Comparison of ENCODE assay signal across 8 cellular contexts in genomic region chr1:1615256-1616044, GRCh38. TPM values are rescaled to one million over a fixed set of nuclear protein-coding genes. Genes with fewer than 3 reads are reported as not detected.
DNase-seq lines count a peak whose midpoint lies in the region; ATAC-seq and TF ChIP-seq lines count a peak whose summit lies in the region.

Gene MIB2 (plus strand): TSS chr1:1615500. CDS start chr1:1623453, 7,953 bp downstream.

- H3K4me3 ChIP-seq in DOHH2 (ENCODE audit: low read length) = peak within 1 kb of the TSS; percentile 98
- peak within 1 kb of the TSS; percentile 99 for H3K4me3 ChIP-seq in Karpas-422 (ENCODE audit: low read length)

- H3K9me2 ChIP-seq in DOHH2 (replicated peaks; ENCODE audit: control insufficient read depth, low read length) = no peaks in the 10 kb centered on the region
- no peaks in the 10 kb centered on the region for H3K9me2 ChIP-seq in Karpas-422 (replicated peaks; ENCODE audit: insufficient read depth, low read length)

- H3K9ac ChIP-seq in Karpas-422 (ENCODE audit: low read length) = peak within 1 kb of the TSS; percentile 100

- H3K36me3 Mint-ChIP-seq in activated T-helper 1 cell treated with anti-CD3 and anti-CD28 coated beads, Interleukin-12 subunit alpha, Interleukin-12 subunit beta, Interleukin-2, Interleukin-4 antibody, amounts not matched to agents 30 ng/mL and 10 ng/mL and 1 ng/mL, durations not matched to agents 14 hours and 24 hours and 36 hours (ENCODE audit: low read depth) = peaks cover 4% of the 10 kb centered on the region
- H3K36me3 Mint-ChIP-seq in naive B cell = no peaks in the 10 kb centered on the region
- no peaks in the 10 kb centered on the region for H3K36me3 Mint-ChIP-seq in stimulated activated memory B cell treated with anti-CD40 and anti-IgM and Interleukin-4, amounts not matched to agents 10 μg/mL and 1 μg/mL and 100 μg/mL, for 72 hours

- no peaks in the 10 kb centered on the region for H3K27me3 ChIP-seq in DOHH2 (ENCODE audit: control insufficient read depth, low read length)
- no peaks in the 10 kb centered on the region for H3K27me3 ChIP-seq in Karpas-422 (ENCODE audit: low read length)

- no peak for TF ChIP-seq CTCF in DOHH2 (IDR thresholded peaks at IDR 0.05; ENCODE audit: low read depth, low read length, poor library complexity, severe bottlenecking)

- ATAC-seq in GM21825 (IDR thresholded peaks at IDR 0.05; ENCODE audit: unreplicated experiment) = peak; percentile 71
- peak; percentile 80 to 83 for ATAC-seq in naive B cell (ENCODE audit: low read depth in 2 of 2)
- peak; percentile 96 for ATAC-seq in stimulated activated memory B cell treated with anti-CD40 and anti-IgM and Interleukin-4, amounts not matched to agents 10 μg/mL and 1 μg/mL and 100 μg/mL, for 72 hours

- H3K4me1 Mint-ChIP-seq in activated T-helper 1 cell treated with anti-CD3 and anti-CD28 coated beads, Interleukin-12 subunit alpha, Interleukin-12 subunit beta, Interleukin-2, Interleukin-4 antibody, amounts not matched to agents 30 ng/mL and 10 ng/mL and 1 ng/mL, durations not matched to agents 14 hours and 24 hours and 36 hours (ENCODE audit: low read depth) = peaks cover 25% of the 10 kb centered on the region
- H3K4me1 Mint-ChIP-seq in naive B cell = peaks cover 24 to 37% (median 27%) of the 10 kb centered on the region in 3 donors
- H3K4me1 Mint-ChIP-seq in stimulated activated memory B cell treated with anti-CD40 and anti-IgM and Interleukin-4, amounts not matched to agents 10 μg/mL and 1 μg/mL and 100 μg/mL, for 72 hours = peaks cover 39% of the 10 kb centered on the region

- H3K9me3 Mint-ChIP-seq in activated T-helper 1 cell treated with anti-CD3 and anti-CD28 coated beads, Interleukin-12 subunit alpha, Interleukin-12 subunit beta, Interleukin-2, Interleukin-4 antibody, amounts not matched to agents 30 ng/mL and 10 ng/mL and 1 ng/mL, durations not matched to agents 14 hours and 24 hours and 36 hours = no peaks in the 10 kb centered on the region
- no peaks in the 10 kb centered on the region for H3K9me3 Mint-ChIP-seq in naive B cell
- no peaks in the 10 kb centered on the region for H3K9me3 Mint-ChIP-seq in stimulated activated memory B cell treated with anti-CD40 and anti-IgM and Interleukin-4, amounts not matched to agents 10 μg/mL and 1 μg/mL and 100 μg/mL, for 72 hours

- peak; percentile 99 for DNase-seq in Karpas-422
- peak; percentile 95 for DNase-seq in RPMI7951 (ENCODE audit: low read depth)
- peak; percentile 98 for DNase-seq in activated T-helper 1 cell treated with anti-CD3 and anti-CD28 coated beads, Interleukin-12 subunit alpha, Interleukin-12 subunit beta, Interleukin-2, Interleukin-4 antibody, amounts not matched to agents 30 ng/mL and 10 ng/mL and 1 ng/mL, durations not matched to agents 14 hours and 24 hours and 36 hours (ENCODE audit: low spot score)
- DNase-seq in fibroblast of gingiva (ENCODE audit: low read depth) = peak; percentile 93
- DNase-seq in naive B cell = peak; percentile 99

- H3K9me3 ChIP-seq in DOHH2 (ENCODE audit: control insufficient read depth, insufficient read depth, low read length) (no peaks in the 10 kb centered on the region), Karpas-422 (ENCODE audit: low read length) (no peaks in the 10 kb centered on the region)

- H3K4me3 Mint-ChIP-seq in activated T-helper 1 cell treated with anti-CD3 and anti-CD28 coated beads, Interleukin-12 subunit alpha, Interleukin-12 subunit beta, Interleukin-2, Interleukin-4 antibody, amounts not matched to agents 30 ng/mL and 10 ng/mL and 1 ng/mL, durations not matched to agents 14 hours and 24 hours and 36 hours = peak within 1 kb of the TSS; percentile 92
- H3K4me3 Mint-ChIP-seq in naive B cell = peak within 1 kb of the TSS; percentile 90 to 98 (median 95)
- peak within 1 kb of the TSS; percentile 96 for H3K4me3 Mint-ChIP-seq in stimulated activated memory B cell treated with anti-CD40 and anti-IgM and Interleukin-4, amounts not matched to agents 10 μg/mL and 1 μg/mL and 100 μg/mL, for 72 hours

- H3K4me1 ChIP-seq in DOHH2 (ENCODE audit: control insufficient read depth, low read length) (peaks cover 23% of the 10 kb centered on the region), Karpas-422 (ENCODE audit: low read length) (peaks cover 23% of the 10 kb centered on the region)

- peak within 1 kb of the TSS; percentile 99 for H3K4me2 ChIP-seq in DOHH2 (ENCODE audit: low read length)
- peak within 1 kb of the TSS; percentile 100 for H3K4me2 ChIP-seq in Karpas-422 (ENCODE audit: low read depth, low read length, poor library complexity, severe bottlenecking)

- no peaks in the 10 kb centered on the region for H3K27me3 Mint-ChIP-seq in activated T-helper 1 cell treated with anti-CD3 and anti-CD28 coated beads, Interleukin-12 subunit alpha, Interleukin-12 subunit beta, Interleukin-2, Interleukin-4 antibody, amounts not matched to agents 30 ng/mL and 10 ng/mL and 1 ng/mL, durations not matched to agents 14 hours and 24 hours and 36 hours (ENCODE audit: insufficient read depth)
- H3K27me3 Mint-ChIP-seq in naive B cell = no peaks in the 10 kb centered on the region
- H3K27me3 Mint-ChIP-seq in stimulated activated memory B cell treated with anti-CD40 and anti-IgM and Interleukin-4, amounts not matched to agents 10 μg/mL and 1 μg/mL and 100 μg/mL, for 72 hours = no peaks in the 10 kb centered on the region

- intact Hi-C loops in activated T-helper 1 cell treated with anti-CD3 and anti-CD28 coated beads, Interleukin-12 subunit alpha, Interleukin-12 subunit beta, Interleukin-2, Interleukin-4 antibody, amounts not matched to agents 30 ng/mL and 10 ng/mL and 1 ng/mL, durations not matched to agents 14 hours and 24 hours and 36 hours (cut with micrococcal nuclease) = loop anchor here (1.0 to 10.0 kb wide), 9 partner anchors 15 to 779 kb away; partner anchors contain the start of genes ATAD3B, AURKAIP1, C1orf159 and CDK11A

- peaks cover 3% of the 10 kb centered on the region for H3K36me3 ChIP-seq in DOHH2 (ENCODE audit: control insufficient read depth, low read length)
- H3K36me3 ChIP-seq in Karpas-422 (ENCODE audit: insufficient read depth, low read length) = no peaks in the 10 kb centered on the region

- H3F3A ChIP-seq in DOHH2 (ENCODE audit: control insufficient read depth, insufficient read depth) = peaks cover 3% of the 10 kb centered on the region; the same call in 1 of the 2 replicates

- H3K79me2 ChIP-seq in DOHH2 (ENCODE audit: control insufficient read depth, low read length) = peaks cover 25% of the 10 kb centered on the region
- peaks cover 14% of the 10 kb centered on the region; the same call in 1 of the 2 replicates for H3K79me2 ChIP-seq in Karpas-422 (ENCODE audit: low read length)

- peak within 1 kb of the TSS; percentile 99 for H3K27ac Mint-ChIP-seq in activated T-helper 1 cell treated with anti-CD3 and anti-CD28 coated beads, Interleukin-12 subunit alpha, Interleukin-12 subunit beta, Interleukin-2, Interleukin-4 antibody, amounts not matched to agents 30 ng/mL and 10 ng/mL and 1 ng/mL, durations not matched to agents 14 hours and 24 hours and 36 hours
- H3K27ac Mint-ChIP-seq in naive B cell = peak within 1 kb of the TSS; percentile 96 to 99 (median 98)
- peak within 1 kb of the TSS; percentile 95 for H3K27ac Mint-ChIP-seq in stimulated activated memory B cell treated with anti-CD40 and anti-IgM and Interleukin-4, amounts not matched to agents 10 μg/mL and 1 μg/mL and 100 μg/mL, for 72 hours

- H4K20me1 ChIP-seq in DOHH2 (ENCODE audit: control insufficient read depth, insufficient read depth, low read depth, low read length) = peaks cover 7% of the 10 kb centered on the region; the same call in 1 of the 2 replicates
- H4K20me1 ChIP-seq in Karpas-422 (ENCODE audit: insufficient read depth, low read depth, low read length) = peaks cover 22% of the 10 kb centered on the region

- H3K27ac ChIP-seq in DOHH2 (ENCODE audit: low read depth, low read length) = peak within 1 kb of the TSS; percentile 95
- peak within 1 kb of the TSS; percentile 90 for H3K27ac ChIP-seq in Karpas-422 (ENCODE audit: low read length)

- peak within 1 kb of the TSS; percentile 93; the same call in 1 of the 2 replicates for H2AFZ ChIP-seq in Karpas-422 (ENCODE audit: low read length)

RNA-seq across cellular contexts. Expression of gene MIB2, which starts in this region (rescaled TPM):
- 24.8 and 54.3 TPM in 2 replicates for total RNA-seq in Karpas-422 (2014; rRNA removed; shearing (Covaris generic); ENCODE audit: low replicate concordance)
- total RNA-seq in RPMI7951 (2014; rRNA removed; shearing (Covaris generic)) = 12.0 and 18.4 TPM in 2 replicates
- total RNA-seq in activated T-helper 1 cell treated with anti-CD3 and anti-CD28 coated beads, Interleukin-12 subunit alpha, Interleukin-12 subunit beta, Interleukin-2, Interleukin-4 antibody, amounts not matched to agents 30 ng/mL and 10 ng/mL and 1 ng/mL, durations not matched to agents 14 hours and 24 hours and 36 hours = 29.5 and 32.8 TPM in 2 replicates
- 10 to 100 TPM; 11.0 to 20.6 (median 13.1) TPM for polyA plus RNA-seq in naive B cell (ENCODE audit: low read depth in 6 of 6)

Comparison
In these comparisons a context has a peak if more than half of its experiments do, and no peak if none do; other contexts are left out.
1. Peak in every context shown above with its lines: DNase-seq, ATAC-seq, H3K4me3 ChIP-seq and H3K27ac ChIP-seq.